In genomic region chr22:49193901-49194465, GRCh38 we compare ENCODE assay signal across 26 cellular contexts.
"Had no signal": no experiment of that assay in that cellular context is flagged by ENCODE, and none has a peak within 500 bp of the region (broad histone marks: within the 10 kb centered on the region; RNA-seq: fewer than 3 reads in every experiment).

No MANE protein-coding gene starts in this region.

- H3K27ac ChIP-seq: left ventricle myocardium inferior, ovary, sigmoid colon, stomach, testis, thyroid gland, transverse colon, upper lobe of left lung had no signal

- H3K9me3 ChIP-seq: heart left ventricle, left ventricle myocardium inferior, mucosa of descending colon, ovary, sigmoid colon, stomach, testis, thyroid gland, transverse colon, upper lobe of left lung had no signal

- H3K27ac Mint-ChIP-seq: immature natural killer cell; memory B cell; naive thymus-derived CD4-positive, alpha-beta T cell; nephron progenitor cell; progenitor cell of endocrine pancreas; stimulated activated memory B cell treated with anti-CD40 and anti-IgM and Interleukin-4, amounts not matched to agents 10 μg/mL and 1 μg/mL and 100 μg/mL, for 72 hours had no signal

- H3K9me3 Mint-ChIP-seq: immature natural killer cell; memory B cell; stimulated activated memory B cell treated with anti-CD40 and anti-IgM and Interleukin-4, amounts not matched to agents 10 μg/mL and 1 μg/mL and 100 μg/mL, for 72 hours had no signal

- H3K36me3 ChIP-seq: heart left ventricle, left ventricle myocardium inferior, ovary, sigmoid colon, stomach, thyroid gland, transverse colon, upper lobe of left lung had no signal

- H3K27me3 ChIP-seq: ovary, testis, thyroid gland, transverse colon, upper lobe of left lung had no signal

- DNase-seq: glutamatergic neuron; hypothalamus; immature natural killer cell; midbrain; mucosa of descending colon; naive thymus-derived CD4-positive, alpha-beta T cell; nephron progenitor cell; occipital lobe; ovary; sigmoid colon; small intestine; stimulated activated CD4-positive, alpha-beta T cell treated with anti-CD3 and anti-CD28 coated beads, Interleukin-1b, Interleukin-23, amount 100 ng/mL, for 48 hours; stimulated activated CD4-positive, alpha-beta T cell treated with anti-CD3 and anti-CD28 coated beads, Interleukin-2, amount 100 ng/mL, for 48 hours; stimulated activated CD4-positive, alpha-beta T cell treated with anti-CD3 and anti-CD28 coated beads, Interleukin-4, amount 100 ng/mL, for 4 hours; stimulated activated CD8-positive, alpha-beta memory T cell treated with anti-CD3 and anti-CD28 coated beads, Interleukin-4, amount 100 ng/mL, for 48 hours; stimulated activated naive CD8-positive, alpha-beta T cell treated with anti-CD3 and anti-CD28 coated beads, Interleukin-15, Interleukin-2, amounts not matched to agents 100 U/mL and 50 U/mL, for 24 hours; stomach; testis; thyroid gland; transverse colon; upper lobe of left lung had no signal

- ATAC-seq: mucosa of descending colon; naive thymus-derived CD4-positive, alpha-beta T cell; stimulated activated memory B cell treated with anti-CD40 and anti-IgM and Interleukin-4, amounts not matched to agents 10 μg/mL and 1 μg/mL and 100 μg/mL, for 72 hours; stimulated activated naive CD8-positive, alpha-beta T cell treated with anti-CD3 and anti-CD28 coated beads, Interleukin-15, Interleukin-2, amounts not matched to agents 100 U/mL and 50 U/mL, for 24 hours had no signal

- H3K4me3 Mint-ChIP-seq: immature natural killer cell; memory B cell; naive thymus-derived CD4-positive, alpha-beta T cell; nephron progenitor cell; stimulated activated memory B cell treated with anti-CD40 and anti-IgM and Interleukin-4, amounts not matched to agents 10 μg/mL and 1 μg/mL and 100 μg/mL, for 72 hours had no signal

- H3K36me3 Mint-ChIP-seq: immature natural killer cell; memory B cell; naive thymus-derived CD4-positive, alpha-beta T cell; stimulated activated memory B cell treated with anti-CD40 and anti-IgM and Interleukin-4, amounts not matched to agents 10 μg/mL and 1 μg/mL and 100 μg/mL, for 72 hours had no signal

- H3K4me3 ChIP-seq: heart left ventricle, left ventricle myocardium inferior, mucosa of descending colon, ovary, sigmoid colon, stomach, testis, thyroid gland, transverse colon, upper lobe of left lung had no signal

- H3K4me1 Mint-ChIP-seq: immature natural killer cell; memory B cell; naive thymus-derived CD4-positive, alpha-beta T cell; stimulated activated memory B cell treated with anti-CD40 and anti-IgM and Interleukin-4, amounts not matched to agents 10 μg/mL and 1 μg/mL and 100 μg/mL, for 72 hours had no signal

- H3K4me1 ChIP-seq: testis, thyroid gland, transverse colon had no signal
